In genomic region chrX:17403231-17403691, GRCh38 we compare ENCODE assay signal across 28 cellular contexts. TPM values are rescaled to one million over a fixed set of nuclear protein-coding genes. Genes with fewer than 3 reads are reported as not detected.
DNase-seq lines count a peak whose midpoint lies in the region; ATAC-seq and TF ChIP-seq lines count a peak whose summit lies in the region.
"Had no signal": no experiment of that assay in that cellular context is flagged by ENCODE, and none has a peak within 500 bp of the region (broad histone marks: within the 10 kb centered on the region; RNA-seq: fewer than 3 reads in every experiment).

No MANE protein-coding gene starts in this region.

- no peaks in the 10 kb centered on the region for H3F3A ChIP-seq in GM23248 (ENCODE audit: insufficient read depth)

- no peaks in the 10 kb centered on the region for H4K20me1 ChIP-seq in GM23248 (ENCODE audit: insufficient read depth)
- H4K20me1 ChIP-seq: BLaER1 treated with 17β-estradiol and CSF1 and Interleukin-3, amounts not matched to agents 10 nM and 100 nM had no signal

- H3K4me2 ChIP-seq in GM23248 (ENCODE audit: unreplicated experiment): no peak overlapping the region
- H3K4me2 ChIP-seq: BLaER1 treated with 17β-estradiol and CSF1 and Interleukin-3, amounts not matched to agents 10 nM and 100 nM; KMS-11 had no signal

- H3K9me2 ChIP-seq in GM23248 (ENCODE audit: insufficient read depth): no peaks in the 10 kb centered on the region

- TF ChIP-seq POLR2A in spleen (IDR thresholded peaks at IDR 0.05): no peak

- DNase-seq in cardiac muscle cell (ENCODE audit: low read depth in 1 of 2, low spot score in 1 of 2) (no peak), left cardiac atrium (no peak), cerebellum (ENCODE audit: low spot score) (peak; percentile 1), left lung (no peak), spleen (no peak), GM23248 (no peak), MV-4-11 (lab: John Stamatoyannopoulos, UW) (no peak)
- DNase-seq in activated CD4-positive, CD25-positive, alpha-beta regulatory T cell treated with anti-CD3 and anti-CD28 coated beads, Interleukin-2, amount 50 U/mL, for 72 hours: no peak
- DNase-seq: activated B cell treated with CpG ODN at 0.5 μM for 24 hours; activated CD4-positive, alpha-beta memory T cell treated with anti-CD3 and anti-CD28 coated beads for 36 hours; activated CD8-positive, alpha-beta memory T cell treated with anti-CD3 and anti-CD28 coated beads, Interleukin-2, amount 50 U/mL, for 48 hours; COR-L47; DMS79; effector CD4-positive, alpha-beta T cell; gastrocnemius medialis; mesenchymal stem cell; NCI-H1930; NCI-H226; NCI-H774; SIG-M5; small intestine; stimulated activated CD4-positive, alpha-beta T cell treated with anti-CD3 and anti-CD28 coated beads, Interleukin-2, amount 100 ng/mL, for 24 hours; uterus had no signal

- H3K36me3 ChIP-seq in cardiac muscle cell (no peaks in the 10 kb centered on the region), left lung (no peaks in the 10 kb centered on the region), spleen (no peaks in the 10 kb centered on the region), GM23248 (ENCODE audit: low read depth) (no peaks in the 10 kb centered on the region)
- H3K36me3 ChIP-seq: BLaER1 treated with 17β-estradiol and CSF1 and Interleukin-3, amounts not matched to agents 10 nM and 100 nM; gastrocnemius medialis; neutrophil; uterus had no signal

- no peaks in the 10 kb centered on the region for H3K9me3 ChIP-seq in cardiac muscle cell (ENCODE audit: low read depth)
- H3K9me3 ChIP-seq in left lung: no peaks in the 10 kb centered on the region
- H3K9me3 ChIP-seq in spleen: peaks cover 0 to 9% (median 0%) of the 10 kb centered on the region in 8 donors
- no peaks in the 10 kb centered on the region for H3K9me3 ChIP-seq in GM23248 (ENCODE audit: low read depth)
- H3K9me3 ChIP-seq: gastrocnemius medialis, neutrophil, uterus had no signal

- no peak for TF ChIP-seq CTCF in cardiac muscle cell (IDR thresholded peaks at IDR 0.05; ENCODE audit: low read depth, low read length)
- TF ChIP-seq CTCF in left lung (IDR thresholded peaks at IDR 0.05): no peak
- no peak for TF ChIP-seq CTCF in spleen (IDR thresholded peaks at IDR 0.05 in 8 of 11, conservative IDR thresholded peaks at IDR 0.05 in 3 of 11)

- ATAC-seq in left cardiac atrium (no peak), left lung (peak; percentile 46)
- ATAC-seq: activated T-helper 17 cell treated with anti-CD3 and anti-CD28 coated beads, Interleukin-2, amount 50 U/mL, for 72 hours; gastrocnemius medialis had no signal

- H3K4me3 ChIP-seq in cardiac muscle cell (no peak overlapping the region), left lung (no peak overlapping the region), spleen (no peak overlapping the region), GM23248 (no peak overlapping the region)
- H3K4me3 ChIP-seq: BLaER1 treated with 17β-estradiol and CSF1 and Interleukin-3, amounts not matched to agents 10 nM and 100 nM; gastrocnemius medialis; uterus had no signal

- intact Hi-C loops in left cardiac atrium (cut with DNase I) (no loop called here), left lung (cut with DNase I) (no loop called here), spleen (cut with DNase I; ENCODE audit: low total_unique reads) (no loop called here)

- no peak overlapping the region for H3K9ac ChIP-seq in GM23248
- H3K9ac ChIP-seq: BLaER1 treated with 17β-estradiol and CSF1 and Interleukin-3, amounts not matched to agents 10 nM and 100 nM; KMS-11 had no signal

- peaks cover 5% of the 10 kb centered on the region; the same call in 1 of the 2 replicates for H3K79me2 ChIP-seq in GM23248 (ENCODE audit: insufficient read depth)

- WGBS in spleen, 5 donors: 31 to 88% (median 67%) methylated on average over 2 of the region's 2 CpGs
- 100% methylated on average over 2 of the region's 2 CpGs; no CpG with 5 or more reads in 1 of the 2 experiments for WGBS in GM23248 (ENCODE audit: low coverage in 1 of 2, low lambda C conversion rate in 2 of 2, missing lambda C conversion rate in 2 of 2), 2 experiments

- H3K4me1 ChIP-seq in cardiac muscle cell (ENCODE audit: low read depth) (peaks cover 7% of the 10 kb centered on the region), left lung (no peaks in the 10 kb centered on the region), spleen (no peaks in the 10 kb centered on the region), GM23248 (ENCODE audit: insufficient read depth) (peaks cover 12% of the 10 kb centered on the region)
- H3K4me1 ChIP-seq: BLaER1 treated with 17β-estradiol and CSF1 and Interleukin-3, amounts not matched to agents 10 nM and 100 nM; gastrocnemius medialis; uterus had no signal

- no peak overlapping the region for H2AFZ ChIP-seq in GM23248

- in situ Hi-C loops in GM23248 (cut with MboI): no loop called here

- peak overlapping the region; percentile 15 for H3K27ac ChIP-seq in cardiac muscle cell
- no peak overlapping the region for H3K27ac ChIP-seq in left lung
- H3K27ac ChIP-seq in spleen: no peak overlapping the region
- H3K27ac ChIP-seq in GM23248: no peak overlapping the region
- H3K27ac ChIP-seq: BLaER1 treated with 17β-estradiol and CSF1 and Interleukin-3, amounts not matched to agents 10 nM and 100 nM; gastrocnemius medialis; KMS-11; neutrophil; uterus had no signal

- H3K27me3 ChIP-seq in cardiac muscle cell (no peaks in the 10 kb centered on the region), left lung (no peaks in the 10 kb centered on the region), spleen (replicated peaks in 1 of 7) (peaks cover 0 to 4% (median 0%) of the 10 kb centered on the region in 7 donors), GM23248 (replicated peaks; ENCODE audit: insufficient read depth) (no peaks in the 10 kb centered on the region)
- H3K27me3 ChIP-seq: gastrocnemius medialis, neutrophil, uterus had no signal

RNA-seq across cellular contexts. Expression of gene NHS, which starts 28.3 kb away (rescaled TPM):
- total RNA-seq in cardiac muscle cell: 0.74 and 0.89 TPM in 2 replicates
- polyA plus RNA-seq in cardiac muscle cell: 0.06 and 0.72 TPM in 2 replicates
- total RNA-seq in left cardiac atrium: 1 to 10 TPM; 2.0 TPM
- 7.3 TPM for total RNA-seq in cerebellum
- 1 to 10 TPM; 1.4 to 2.0 TPM for total RNA-seq in left lung
- 1 to 10 TPM; 1.8 to 3.1 (median 2.5) TPM for total RNA-seq in spleen
- under 1 TPM; 0.32 to 0.45 (median 0.41) TPM for polyA plus RNA-seq in spleen
- 4.8 and 5.6 TPM in 2 replicates for total RNA-seq in GM23248 (2014; rRNA removed; shearing (Covaris generic))
- polyA plus RNA-seq in GM23248 (2016; fragmentation: Nextera tagmentation; extraction: Ambion mirVana): 0.74 and 1.0 TPM in 2 replicates
- total RNA-seq: activated B cell treated with CpG ODN at 0.5 μM for 24 hours, OCI-LY7 had no signal
